ENCODE assay signal across 8 cellular contexts in genomic region chr17:16521070-16521727, GRCh38. TPM values are rescaled to one million over a fixed set of nuclear protein-coding genes. Genes with fewer than 3 reads are reported as not detected.
DNase-seq lines count a peak whose midpoint lies in the region; ATAC-seq and TF ChIP-seq lines count a peak whose summit lies in the region.

No MANE protein-coding gene starts in this region.

- ATAC-seq in GM18861 (IDR thresholded peaks at IDR 0.05; ENCODE audit: unreplicated experiment) (peak; percentile 71), Panc1 (peak; percentile 97)

- no peaks in the 10 kb centered on the region for H3K9me2 ChIP-seq in neural cell (ENCODE audit: insufficient read depth, low read length)

- intact Hi-C loops in Panc1 (cut with micrococcal nuclease; ENCODE audit: unreplicated experiment), result loop anchor here (1.0 kb wide), 1 partner anchor 68 kb away; no protein-coding TSS in a partner anchor

- H3K9ac ChIP-seq in neural cell (ENCODE audit: low read length), result no peak overlapping the region

- H3K27me3 ChIP-seq in AG04450 (ENCODE audit: control insufficient read depth, insufficient read depth, low read length), result no peaks in the 10 kb centered on the region
- H3K27me3 ChIP-seq in Panc1 (ENCODE audit: control insufficient read depth, insufficient read depth, low read length), result no peaks in the 10 kb centered on the region
- no peaks in the 10 kb centered on the region for H3K27me3 ChIP-seq in neural cell (ENCODE audit: insufficient read depth, low read depth, low read length)

- POLR2A ChIA-PET in AG04450 (lab: Yijun Ruan, JAX) (interaction anchor here (0.6 to 1.8 kb wide), 5 partner anchors 61 to 140 kb away, joined by 3 to 8 read pairs (median 5); partner anchors contain the start of gene UBB), Panc1 (lab: Charles Lee) (interaction anchor here (0.5 to 0.6 kb wide), 2 partner anchors 37 to 140 kb away, joined by 3 to 5 read pairs; partner anchors contain the start of gene UBB)

- H3F3A ChIP-seq in neural cell (ENCODE audit: insufficient read depth, low read length, poor library complexity, severe bottlenecking), result no peaks in the 10 kb centered on the region

- H3K4me3 ChIP-seq in AG04450 (ENCODE audit: low read depth, low read length), result no peak overlapping the region
- no peak overlapping the region for H3K4me3 ChIP-seq in Panc1 (ENCODE audit: low read depth in 2 of 2, low read length in 2 of 2)
- no peak overlapping the region for H3K4me3 ChIP-seq in neural cell (ENCODE audit: low read length)

- H3K79me2 ChIP-seq in neural cell (replicated peaks; ENCODE audit: insufficient read depth, low read length), result no peaks in the 10 kb centered on the region

- H3K4me2 ChIP-seq in neural cell (ENCODE audit: low read length), result no peak overlapping the region

- H3K36me3 ChIP-seq in Panc1 (ENCODE audit: control insufficient read depth, insufficient read depth, low read length) (no peaks in the 10 kb centered on the region), neural cell (ENCODE audit: insufficient read depth, low read length) (no peaks in the 10 kb centered on the region)

- H2AFZ ChIP-seq in neural cell (ENCODE audit: low read depth, low read length), result no peak overlapping the region

- no peaks in the 10 kb centered on the region for H3K9me3 ChIP-seq in AG04450 (ENCODE audit: control insufficient read depth, insufficient read depth, low read length)
- H3K9me3 ChIP-seq in Panc1 (ENCODE audit: control insufficient read depth, insufficient read depth, low read depth, low read length), result no peaks in the 10 kb centered on the region
- H3K9me3 ChIP-seq in neural cell (ENCODE audit: low read length), result no peaks in the 10 kb centered on the region

- CTCF ChIA-PET in AG04450 (lab: Charles Lee), result interaction anchor here (0.5 to 11.9 kb wide), 22 partner anchors 10 to 308 kb away, joined by 3 to 301 read pairs (median 6); no protein-coding TSS in a partner anchor
- CTCF ChIA-PET in Panc1 (lab: Charles Lee), result interaction anchor here (0.7 to 2.0 kb wide), 3 partner anchors 68 to 158 kb away, joined by 3 to 36 read pairs (median 7); no protein-coding TSS in a partner anchor

- TF ChIP-seq RAD21 in neural cell (conservative IDR thresholded peaks at IDR 0.05), result peak; percentile 87

- TF ChIP-seq EP300 in neural cell (conservative IDR thresholded peaks at IDR 0.05; ENCODE audit: poor library complexity, severe bottlenecking), result no peak

- H3K4me1 ChIP-seq in Panc1 (ENCODE audit: control insufficient read depth, insufficient read depth, low read length), result no peaks in the 10 kb centered on the region; the same call in 1 of the 2 replicates

- DNase-seq in AG04450 (ENCODE audit: low read depth, low spot score), result peak; percentile 81
- peak; percentile 48 for DNase-seq in KG1 (lab: John Stamatoyannopoulos, UW)
- peak; percentile 63 for DNase-seq in Panc1 (ENCODE audit: low read depth, low spot score)
- DNase-seq in activated T-cell treated with anti-CD3 and anti-CD28 coated beads, Interleukin-2, amount 50 U/mL, for 1 hour, result peak; percentile 50
- peak; percentile 87 for DNase-seq in fibroblast of gingiva (ENCODE audit: low read depth)
- DNase-seq in superior temporal gyrus (ENCODE audit: extremely low spot score), result peak; percentile 93

- no TSS peak for BruUV-seq in Panc1 (replicated peaks; lab: Mats Ljungman, UMichigan)

- H4K20me1 ChIP-seq in neural cell (ENCODE audit: insufficient read depth), result no peaks in the 10 kb centered on the region

- in situ Hi-C loops in Panc1 (cut with HindIII; ENCODE audit: low pct_unique_long_range_greater_than_20kb, low sequenced_read_pairs), result no loop called here

- H3K27ac ChIP-seq in AG04450 (ENCODE audit: low read depth, low read length) (no peak overlapping the region), Panc1 (ENCODE audit: low read length) (0 out of 2 replicates have a peak overlapping the region, but pooled peaks have one; percentile 29), neural cell (ENCODE audit: low read length) (no peak overlapping the region)

- TF ChIP-seq CTCF in AG04450 (IDR thresholded peaks at IDR 0.05; ENCODE audit: low read depth, low read length) (peak; percentile 94), Panc1 (IDR thresholded peaks at IDR 0.05) (peak; percentile 90), neural cell (IDR thresholded peaks at IDR 0.05; ENCODE audit: poor library complexity, severe bottlenecking) (peak; percentile 84)

TF ChIP-seq in neural cell, 6 proteins besides CTCF, POLR2A, EP300 and RAD21:
- TF ChIP-seq EZH2 (IDR thresholded peaks at IDR 0.05; ENCODE audit: borderline replicate concordance, insufficient read depth, low read length, poor library complexity, severe bottlenecking), result no peak
- TF ChIP-seq SMC3 (conservative IDR thresholded peaks at IDR 0.05; ENCODE audit: poor library complexity), result peak; percentile 83

RNA-seq across cellular contexts. Expression of gene LRRC75A, which starts 29.2 kb away (rescaled TPM):
- polyA plus RNA-seq in AG04450 (2011; rRNA removed) (1.2 TPM in 2 replicates), neural cell (0.20 and 0.53 TPM in 2 replicates)
- polyA minus RNA-seq in AG04450 (2011; rRNA and poly(A)+ RNA removed), result 0.74 and 0.78 TPM in 2 replicates
- 1.2 TPM for total RNA-seq in Panc1 (2021; ENCODE audit: unreplicated experiment)
- 1.3 TPM for polyA plus RNA-seq in Panc1 (2012; ENCODE audit: insufficient read length)
- polyA minus RNA-seq in neural cell, result 1.5 and 2.0 TPM in 2 replicates

RNA-seq across cellular contexts. Expression of gene ZNF287, which starts 47.8 kb away (rescaled TPM):
- polyA plus RNA-seq in AG04450 (2011; rRNA removed) (6.3 and 7.9 TPM in 2 replicates), neural cell (12.6 and 13.1 TPM in 2 replicates)
- 2.9 and 5.7 TPM in 2 replicates for polyA minus RNA-seq in AG04450 (2011; rRNA and poly(A)+ RNA removed)
- 12.3 TPM for total RNA-seq in Panc1 (2021; ENCODE audit: unreplicated experiment)
- polyA plus RNA-seq in Panc1 (2012; ENCODE audit: insufficient read length), result 12.3 TPM
- polyA minus RNA-seq in neural cell, result 56.7 and 61.1 TPM in 2 replicates
